ENCODE assay signal across 8 cellular contexts in the genomic region with DNA sequence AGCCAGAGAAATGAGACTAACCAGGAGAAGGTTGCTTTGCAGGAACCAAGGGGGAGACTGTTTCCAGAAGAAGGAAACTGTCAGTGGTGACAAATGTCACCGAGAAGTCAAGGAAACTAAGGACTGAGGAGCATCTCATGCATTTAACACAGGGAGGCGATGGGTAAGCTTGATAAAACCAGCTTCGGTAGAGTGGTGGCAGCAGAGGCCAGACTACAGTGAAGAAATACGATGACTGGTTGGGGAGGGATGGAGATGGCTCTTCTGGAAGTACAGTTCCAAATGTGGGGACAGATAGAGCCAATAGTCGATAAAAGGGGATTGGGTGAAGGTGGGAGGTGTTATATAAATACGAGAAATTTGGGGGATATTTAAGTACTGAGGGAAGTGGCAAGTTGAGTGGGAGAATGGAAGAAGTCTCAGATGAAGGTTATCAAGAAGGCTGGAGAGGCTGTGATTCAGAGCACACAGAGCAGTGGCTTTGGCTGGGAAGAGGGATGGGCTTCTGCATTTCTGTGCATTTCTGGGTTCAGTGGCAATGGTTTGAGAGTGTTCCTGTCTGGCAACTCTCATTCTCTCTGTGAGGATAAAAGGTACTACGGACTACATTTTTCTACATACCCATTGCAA. TPM values are rescaled to one million over a fixed set of nuclear protein-coding genes. Genes with fewer than 3 reads are reported as not detected.
DNase-seq lines count a peak whose midpoint lies in the region; ATAC-seq and TF ChIP-seq lines count a peak whose summit lies in the region.

No MANE protein-coding gene starts in this region.

- H3K23ac ChIP-seq in mesenchymal stem cell (ENCODE audit: low read length in 2 of 2) = no peak overlapping the region

- H3K14ac ChIP-seq in mesenchymal stem cell (ENCODE audit: low read length in 2 of 2) = no peak overlapping the region

- in situ Hi-C loops in Panc1 (cut with HindIII; ENCODE audit: low pct_unique_long_range_greater_than_20kb, low sequenced_read_pairs) = no loop called here

- no peak overlapping the region for H3K4me2 ChIP-seq in mesenchymal stem cell (ENCODE audit: low read length, poor library complexity, severe bottlenecking)

- peak; percentile 80 for ATAC-seq in HG03460 (IDR thresholded peaks at IDR 0.05; ENCODE audit: unreplicated experiment)
- ATAC-seq in Panc1 = peak; percentile 91
- no peak for ATAC-seq in central memory CD8-positive, alpha-beta T cell (replicated peaks; ENCODE audit: extremely low read depth, poor library complexity, severe bottlenecking)

- no peak overlapping the region for H3K9ac ChIP-seq in mesenchymal stem cell (ENCODE audit: low read length)

- no peak overlapping the region for H4K91ac ChIP-seq in mesenchymal stem cell (ENCODE audit: low read length)

- H3K4me1 Mint-ChIP-seq in central memory CD8-positive, alpha-beta T cell = peaks cover 12% of the 10 kb centered on the region

- peak; percentile 93 for DNase-seq in Ammon's horn (ENCODE audit: low spot score)
- peak; percentile 28 for DNase-seq in Panc1 (ENCODE audit: low read depth, low spot score)
- DNase-seq in central memory CD8-positive, alpha-beta T cell (ENCODE audit: low spot score in 2 of 2) = no peak
- DNase-seq in mesenchymal stem cell = peak; percentile 7
- DNase-seq in retina = no peak
- DNase-seq in T1000 (lab: John Stamatoyannopoulos, UW) = no peak

- no peak overlapping the region for H2BK12ac ChIP-seq in mesenchymal stem cell (ENCODE audit: low read length in 2 of 2)

- no peaks in the 10 kb centered on the region for H3K36me3 ChIP-seq in Panc1 (ENCODE audit: control insufficient read depth, insufficient read depth, low read length)
- H3K36me3 ChIP-seq in mesenchymal stem cell (ENCODE audit: control insufficient read depth in 1 of 2, insufficient read depth in 2 of 2, low read depth in 1 of 2, low read length in 2 of 2) = no peaks in the 10 kb centered on the region

- H3K9me3 ChIP-seq in Panc1 (ENCODE audit: control insufficient read depth, insufficient read depth, low read depth, low read length) (no peaks in the 10 kb centered on the region), mesenchymal stem cell (ENCODE audit: control insufficient read depth, low read length) (no peaks in the 10 kb centered on the region)

- intact Hi-C loops in Panc1 (cut with micrococcal nuclease; ENCODE audit: unreplicated experiment) = no loop called here

- H3K27ac ChIP-seq in Panc1 (ENCODE audit: low read length) = no peak overlapping the region
- no peak overlapping the region for H3K27ac ChIP-seq in mesenchymal stem cell (ENCODE audit: low read length, poor library complexity, severe bottlenecking)

- no peak overlapping the region for H3K4ac ChIP-seq in mesenchymal stem cell (ENCODE audit: low read depth in 1 of 2, low read length in 2 of 2)

- H3K4me1 ChIP-seq in Panc1 (ENCODE audit: control insufficient read depth, insufficient read depth, low read length) (no peaks in the 10 kb centered on the region), mesenchymal stem cell (ENCODE audit: control insufficient read depth, insufficient read depth, low read depth, low read length) (no peaks in the 10 kb centered on the region)

- H3K27me3 ChIP-seq in Panc1 (ENCODE audit: control insufficient read depth, insufficient read depth, low read length) (no peaks in the 10 kb centered on the region; the same call in 1 of the 2 replicates), mesenchymal stem cell (ENCODE audit: control insufficient read depth in 1 of 2, insufficient read depth in 1 of 2, low read length in 2 of 2) (peaks cover 17 to 48% of the 10 kb centered on the region in 2 experiments)

- BruUV-seq in Panc1 (replicated peaks; lab: Mats Ljungman, UMichigan) = no TSS peak

- no peak overlapping the region for H4K8ac ChIP-seq in mesenchymal stem cell (ENCODE audit: low read length)

- no peak overlapping the region for H3K4me3 Mint-ChIP-seq in central memory CD8-positive, alpha-beta T cell

- H2BK15ac ChIP-seq in mesenchymal stem cell (ENCODE audit: low read depth, poor library complexity, severe bottlenecking) = no peak overlapping the region

- no peak overlapping the region for H2AFZ ChIP-seq in mesenchymal stem cell (ENCODE audit: low read depth, low read length)

- H3K27me3 Mint-ChIP-seq in central memory CD8-positive, alpha-beta T cell = peaks cover 9% of the 10 kb centered on the region

- peak overlapping the region; percentile 11 for H3K27ac Mint-ChIP-seq in central memory CD8-positive, alpha-beta T cell (ENCODE audit: low read depth)

- CTCF ChIA-PET in Panc1 (lab: Charles Lee) = no interaction called here

- 35% methylated on average over 6 of the region's 7 CpGs for WGBS in mesenchymal stem cell

- POLR2A ChIA-PET in Panc1 (lab: Charles Lee) = no interaction called here

- no peak overlapping the region for H2BK120ac ChIP-seq in mesenchymal stem cell (ENCODE audit: low read depth, low read length)

- H3K79me1 ChIP-seq in mesenchymal stem cell (replicated peaks; ENCODE audit: low read length, poor library complexity, severe bottlenecking) = no peaks in the 10 kb centered on the region

- H3K36me3 Mint-ChIP-seq in central memory CD8-positive, alpha-beta T cell (ENCODE audit: insufficient read depth) = no peaks in the 10 kb centered on the region

- H3K9me3 Mint-ChIP-seq in central memory CD8-positive, alpha-beta T cell = no peaks in the 10 kb centered on the region

- no peak overlapping the region for H2BK5ac ChIP-seq in mesenchymal stem cell (ENCODE audit: low read depth, low read length, poor library complexity, severe bottlenecking)

- no peak overlapping the region for H3K18ac ChIP-seq in mesenchymal stem cell (ENCODE audit: low read depth in 1 of 2, low read length in 2 of 2)

- H3K4me3 ChIP-seq in Panc1 (ENCODE audit: low read depth in 2 of 2, low read length in 2 of 2) (no peak overlapping the region), mesenchymal stem cell (ENCODE audit: insufficient read depth in 1 of 2, low read depth in 1 of 2, low read length in 2 of 2) (no peak overlapping the region)

- H2AK5ac ChIP-seq in mesenchymal stem cell (ENCODE audit: low read length, severe bottlenecking) = no peak overlapping the region

- peak; percentile 58 for TF ChIP-seq CTCF in GM12874 (IDR thresholded peaks at IDR 0.05; ENCODE audit: insufficient read depth, low read depth, low read length)
- peak; percentile 81 for TF ChIP-seq CTCF in Panc1 (IDR thresholded peaks at IDR 0.05)

RNA-seq across cellular contexts. Expression of a gene that starts 29.2 kb away (rescaled TPM):
- total RNA-seq in Panc1 (2021; ENCODE audit: unreplicated experiment) = 54.3 TPM
- polyA plus RNA-seq in Panc1 (2012; ENCODE audit: insufficient read length) = 30.9 TPM
- 123 TPM for polyA plus RNA-seq in mesenchymal stem cell (2013, experiment 1 of 2)
- 132 TPM for polyA plus RNA-seq in mesenchymal stem cell (2013, experiment 2 of 2)

Comparison
In these comparisons a context has a peak if more than half of its experiments do, and no peak if none do; other contexts are left out.
1. DNase-seq: peak in Ammon's horn (single experiment), Panc1 (single experiment) and mesenchymal stem cell (single experiment); none in central memory CD8-positive, alpha-beta T cell (0 of 2), retina (single experiment) and T1000 (single experiment).